Comparison of ENCODE assay signal across 13 cellular contexts in genomic region chr3:115974940-115975339, GRCh38.
"Had no signal": no experiment of that assay in that cellular context is flagged by ENCODE, and none has a peak within 500 bp of the region (broad histone marks: within the 10 kb centered on the region; RNA-seq: fewer than 3 reads in every experiment).

No MANE protein-coding gene starts in this region.

- H3K4me3 ChIP-seq: dorsolateral prefrontal cortex, esophagus squamous epithelium, psoas muscle, suprapubic skin had no signal

- H3K9me3 ChIP-seq: esophagus squamous epithelium, psoas muscle, suprapubic skin had no signal

- H3K27me3 ChIP-seq: dorsolateral prefrontal cortex, esophagus squamous epithelium, suprapubic skin had no signal

- H3K27ac ChIP-seq: dorsolateral prefrontal cortex, esophagus squamous epithelium, psoas muscle, suprapubic skin had no signal

- DNase-seq: amniotic stem cell; dorsolateral prefrontal cortex; esophagus squamous epithelium; immature natural killer cell; occipital lobe; psoas muscle; stimulated activated CD4-positive, alpha-beta T cell treated with anti-CD3 and anti-CD28 coated beads, Interleukin-12 subunit alpha, Interleukin-12 subunit beta, amount 100 ng/mL, for 4 hours; stimulated activated CD4-positive, alpha-beta T cell treated with anti-CD3 and anti-CD28 coated beads, Interleukin-2, amount 100 ng/mL, for 48 hours; stimulated activated naive CD4-positive, alpha-beta T cell treated with Interleukin-2 at 50 U/mL for 16 hours; T-helper 17 cell had no signal

- H3K36me3 ChIP-seq: esophagus squamous epithelium, suprapubic skin had no signal

- ATAC-seq: activated naive CD4-positive, alpha-beta T cell treated with anti-CD3 and anti-CD28 coated beads, Interleukin-2, amount 50 U/mL, for 72 hours; psoas muscle; sciatic nerve; T-helper 17 cell had no signal

- H3K4me1 ChIP-seq: psoas muscle, suprapubic skin had no signal
